ENCODE assay signal across 22 cellular contexts in genomic region chr11:43903969-43904368, GRCh38.
"Had no signal": no experiment of that assay in that cellular context is flagged by ENCODE, and none has a peak within 500 bp of the region (broad histone marks: within the 10 kb centered on the region; RNA-seq: fewer than 3 reads in every experiment).

No MANE protein-coding gene starts in this region.

- H3K27ac Mint-ChIP-seq: effector memory CD8-positive, alpha-beta T cell; natural killer cell; stimulated activated naive CD8-positive, alpha-beta T cell treated with anti-CD3 and anti-CD28 coated beads, Interleukin-15, amount 100 ng/mL, for 72 hours had no signal

- DNase-seq: cortex of kidney; effector memory CD8-positive, alpha-beta T cell; gastrocnemius medialis; head of caudate nucleus; left ventricle myocardium superior; lower lobe of right lung; natural killer cell; stimulated activated CD4-positive, alpha-beta T cell treated with anti-CD3 and anti-CD28 coated beads, Interleukin-12 subunit alpha, Interleukin-12 subunit beta, amount 100 ng/mL, for 4 hours; stimulated activated CD4-positive, alpha-beta T cell treated with anti-CD3 and anti-CD28 coated beads, Interleukin-1b, Interleukin-23, amount 100 ng/mL, for 48 hours; stimulated activated CD4-positive, alpha-beta T cell treated with anti-CD3 and anti-CD28 coated beads, Interleukin-4, amount 100 ng/mL, for 1 hour; stimulated activated CD8-positive, alpha-beta memory T cell treated with anti-CD3 and anti-CD28 coated beads, Interleukin-4, amount 100 ng/mL, for 48 hours; stimulated activated naive CD4-positive, alpha-beta T cell; stimulated activated naive CD8-positive, alpha-beta T cell treated with anti-CD3 and anti-CD28 coated beads, Interleukin-15, amount 100 ng/mL, for 72 hours; transverse colon; upper lobe of right lung; uterus had no signal

- H3K4me3 ChIP-seq: gastrocnemius medialis, lower lobe of right lung, prostate gland, right atrium auricular region, smooth muscle cell, suprapubic skin, transverse colon, upper lobe of right lung, uterus had no signal

- ATAC-seq: effector memory CD8-positive, alpha-beta T cell; gastrocnemius medialis; left ventricle myocardium superior; natural killer cell; stimulated activated naive CD8-positive, alpha-beta T cell treated with anti-CD3 and anti-CD28 coated beads, Interleukin-15, amount 100 ng/mL, for 72 hours had no signal

- H3K4me3 Mint-ChIP-seq: effector memory CD8-positive, alpha-beta T cell; natural killer cell; neural crest cell; stimulated activated naive CD8-positive, alpha-beta T cell treated with anti-CD3 and anti-CD28 coated beads, Interleukin-15, amount 100 ng/mL, for 72 hours had no signal

- H3K27me3 ChIP-seq: gastrocnemius medialis, neutrophil, right atrium auricular region, suprapubic skin, transverse colon, upper lobe of right lung, uterus had no signal

- H3K9me3 ChIP-seq: gastrocnemius medialis, lower lobe of right lung, neutrophil, prostate gland, right atrium auricular region, suprapubic skin, transverse colon, upper lobe of right lung, uterus had no signal

- H3K9me3 Mint-ChIP-seq: effector memory CD8-positive, alpha-beta T cell; natural killer cell; neural crest cell; stimulated activated naive CD8-positive, alpha-beta T cell treated with anti-CD3 and anti-CD28 coated beads, Interleukin-15, amount 100 ng/mL, for 72 hours had no signal

- H3K36me3 ChIP-seq: uterus had no signal

- H3K27me3 Mint-ChIP-seq: effector memory CD8-positive, alpha-beta T cell; stimulated activated naive CD8-positive, alpha-beta T cell treated with anti-CD3 and anti-CD28 coated beads, Interleukin-15, amount 100 ng/mL, for 72 hours had no signal

- H3K27ac ChIP-seq: lower lobe of right lung, neutrophil, suprapubic skin, upper lobe of right lung had no signal
